In genomic region chrX:115650916-115651315, GRCh38 we compare ENCODE assay signal across 9 cellular contexts.
DNase-seq lines count a peak whose midpoint lies in the region; ATAC-seq, FAIRE-seq and TF ChIP-seq lines count a peak whose summit lies in the region.
"Had no signal": no experiment of that assay in that cellular context is flagged by ENCODE, and none has a peak within 500 bp of the region (broad histone marks: within the 10 kb centered on the region; RNA-seq: fewer than 3 reads in every experiment).

No MANE protein-coding gene starts in this region.

- H3K9me3 ChIP-seq in Caco-2 (no peaks in the 10 kb centered on the region), parathyroid adenoma (ENCODE audit: control insufficient read depth, low read length) (no peaks in the 10 kb centered on the region), suprapubic skin (no peaks in the 10 kb centered on the region)

- H3K36me3 ChIP-seq in Caco-2 (ENCODE audit: control insufficient read depth, insufficient read depth, low read length) = no peaks in the 10 kb centered on the region; the same call in 1 of the 2 replicates
- H3K36me3 ChIP-seq in parathyroid adenoma (ENCODE audit: control insufficient read depth, insufficient read depth, low read length) = no peaks in the 10 kb centered on the region
- H3K36me3 ChIP-seq in suprapubic skin = peaks cover 24% of the 10 kb centered on the region

- POLR2A ChIA-PET in Caco-2 (lab: Charles Lee) = no interaction called here

- H3K27ac ChIP-seq in parathyroid adenoma (no peak overlapping the region), suprapubic skin (no peak overlapping the region)

- intact Hi-C loops in Caco-2 (cut with micrococcal nuclease; ENCODE audit: unreplicated experiment) = loop anchor here (2.0 to 10.0 kb wide), 3 partner anchors 28 to 294 kb away; no protein-coding TSS in a partner anchor

- ATAC-seq in GM18907 (IDR thresholded peaks at IDR 0.05; ENCODE audit: unreplicated experiment) = peak; percentile 88

- 7% methylated on average over 2 of the region's 2 CpGs for WGBS in suprapubic skin

- no peak for TF ChIP-seq POLR2A in H54 (IDR thresholded peaks at IDR 0.05; ENCODE audit: low read depth, low read length)
- TF ChIP-seq POLR2A in suprapubic skin (IDR thresholded peaks at IDR 0.05) = no peak

- no peaks in the 10 kb centered on the region for H3K79me2 ChIP-seq in parathyroid adenoma

- H3K27me3 Mint-ChIP-seq in Caco-2 (ENCODE audit: insufficient read depth, unreplicated experiment) = no peaks in the 10 kb centered on the region

- H3K27me3 ChIP-seq in Caco-2 (replicated peaks; ENCODE audit: control insufficient read depth, insufficient read depth, low read length) (no peaks in the 10 kb centered on the region), parathyroid adenoma (ENCODE audit: control insufficient read depth, insufficient read depth, low read length) (no peaks in the 10 kb centered on the region), suprapubic skin (no peaks in the 10 kb centered on the region)

- FAIRE-seq in H54 (lab: Jason Lieb, UNC) = no peak

- BruUV-seq in Caco-2 (replicated peaks; lab: Mats Ljungman, UMichigan) = no TSS peak

- no peak overlapping the region for H3K27ac Mint-ChIP-seq in Caco-2 (ENCODE audit: unreplicated experiment)

- H3K4me2 ChIP-seq in parathyroid adenoma (ENCODE audit: low read length) = no peak overlapping the region

- H3K4me3 ChIP-seq in Caco-2 (ENCODE audit: low read depth, low read length) (no peak overlapping the region), parathyroid adenoma (ENCODE audit: low read depth, low read length) (no peak overlapping the region), suprapubic skin (no peak overlapping the region)

- peaks cover 63% of the 10 kb centered on the region for H3K36me3 Mint-ChIP-seq in Caco-2 (ENCODE audit: insufficient read depth, unreplicated experiment)
- H3K36me3 Mint-ChIP-seq: naive B cell had no signal

- DNase-seq in Caco-2 (peak in 1 of 2 experiments; percentile 48), SHP77 treated with DMSO at 0.1 percent for 48 hours (lab: John Stamatoyannopoulos, UW) (peak; percentile 12), fibroblast of peridontal ligament (ENCODE audit: extremely low read depth) (peak; percentile 58), H54 (ENCODE audit: insufficient read length, low spot score) (no peak), suprapubic skin (ENCODE audit: low spot score in 2 of 2) (no peak)
- DNase-seq: naive B cell had no signal

- H3K4me1 Mint-ChIP-seq in Caco-2 (ENCODE audit: low read depth, unreplicated experiment) = no peaks in the 10 kb centered on the region
- H3K4me1 Mint-ChIP-seq: naive B cell had no signal

- no peak overlapping the region for H3K4me3 Mint-ChIP-seq in Caco-2 (ENCODE audit: unreplicated experiment)
- H3K4me3 Mint-ChIP-seq: naive B cell had no signal

- no peak overlapping the region for H2AFZ ChIP-seq in parathyroid adenoma

- peak; percentile 41 to 43 for TF ChIP-seq CTCF in Caco-2 (IDR thresholded peaks at IDR 0.05; ENCODE audit: insufficient read depth in 1 of 2, low read depth in 1 of 2, low read length in 1 of 2, severe bottlenecking in 1 of 2, unreplicated experiment in 1 of 2)
- TF ChIP-seq CTCF in LNCAP (IDR thresholded peaks at IDR 0.05) = peak; percentile 56
- peak; percentile 24 for TF ChIP-seq CTCF in parathyroid adenoma (IDR thresholded peaks at IDR 0.05)
- peak in 1 of 2 donors; percentile 25 for TF ChIP-seq CTCF in suprapubic skin (IDR thresholded peaks at IDR 0.05)

- no peak overlapping the region for H3K9ac ChIP-seq in parathyroid adenoma

- H3K9me3 Mint-ChIP-seq in Caco-2 (ENCODE audit: unreplicated experiment) = no peaks in the 10 kb centered on the region
- H3K9me3 Mint-ChIP-seq: naive B cell had no signal

- H3K4me1 ChIP-seq in Caco-2 (no peaks in the 10 kb centered on the region), parathyroid adenoma (no peaks in the 10 kb centered on the region), suprapubic skin (no peaks in the 10 kb centered on the region)

- CTCF ChIA-PET in Caco-2 (lab: Charles Lee) = no interaction called here

- no peak for TF ChIP-seq EP300 in suprapubic skin (IDR thresholded peaks at IDR 0.05)

Comparison
In these comparisons a context has a peak if more than half of its experiments do, and no peak if none do; other contexts are left out.
1. DNase-seq: peak in SHP77 treated with DMSO at 0.1 percent for 48 hours (single experiment) and fibroblast of peridontal ligament (single experiment); none in H54 (single experiment) and suprapubic skin (0 of 2).